16 cellular contexts compared by ENCODE assay signal in the genomic region with DNA sequence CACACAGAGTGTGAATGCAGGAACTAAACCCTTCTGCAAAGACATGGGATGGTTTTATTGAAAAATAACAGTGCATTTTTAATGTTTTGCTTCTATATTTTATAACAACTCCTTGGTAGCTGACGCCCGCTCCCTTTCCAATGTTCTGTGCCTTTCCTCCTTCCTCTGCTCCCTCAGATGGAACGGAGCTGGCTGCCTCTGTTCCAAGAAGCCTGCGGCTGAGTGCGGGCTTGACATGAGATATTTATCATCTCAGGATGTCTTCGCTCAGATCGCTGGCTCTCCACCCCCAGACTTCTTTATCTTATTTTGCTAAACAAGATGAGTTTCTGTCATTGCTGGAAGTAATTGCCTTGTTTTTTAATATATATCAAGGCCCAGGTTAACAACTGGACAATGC.
"Had no signal": no experiment of that assay in that cellular context is flagged by ENCODE, and none has a peak within 500 bp of the region (broad histone marks: within the 10 kb centered on the region; RNA-seq: fewer than 3 reads in every experiment).

No MANE protein-coding gene starts in this region.

- H3K27ac Mint-ChIP-seq: activated naive CD8-positive, alpha-beta T cell treated with anti-CD3 and anti-CD28 coated beads, Interleukin-2, amount 10 ng/mL, durations not matched to agents 7 days and 5 days; naive B cell; stimulated activated naive B cell treated with anti-CD40 and anti-IgM and Interleukin-4, amounts not matched to agents 10 μg/mL and 1 μg/mL and 100 μg/mL, for 72 hours; T-helper 17 cell; type B pancreatic cell had no signal

- DNase-seq: activated CD4-positive, alpha-beta T cell treated with anti-CD3 and anti-CD28 coated beads, Interleukin-2, amount 50 U/mL, for 1 hour; activated CD4-positive, CD25-positive, alpha-beta regulatory T cell; activated naive CD8-positive, alpha-beta T cell treated with anti-CD3 and anti-CD28 coated beads, Interleukin-2, amount 10 ng/mL, durations not matched to agents 7 days and 5 days; activated T-cell treated with anti-CD3 and anti-CD28 coated beads, Interleukin-2, amount 50 U/mL, for 1 hour; aorta; lower lobe of right lung; naive B cell; nucleus accumbens; psoas muscle; right lobe of liver; stimulated activated CD4-positive, alpha-beta T cell treated with anti-CD3 and anti-CD28 coated beads, Interleukin-1b, Interleukin-23, amount 100 ng/mL, for 48 hours; stimulated activated naive B cell treated with anti-CD40 and anti-IgM and Interleukin-4, amounts not matched to agents 10 μg/mL and 1 μg/mL and 100 μg/mL, for 72 hours; substantia nigra; T-helper 17 cell had no signal

- H3K9me3 Mint-ChIP-seq: activated naive CD8-positive, alpha-beta T cell treated with anti-CD3 and anti-CD28 coated beads, Interleukin-2, amount 10 ng/mL, durations not matched to agents 7 days and 5 days; stimulated activated naive B cell treated with anti-CD40 and anti-IgM and Interleukin-4, amounts not matched to agents 10 μg/mL and 1 μg/mL and 100 μg/mL, for 72 hours; type B pancreatic cell had no signal

- H3K36me3 ChIP-seq: lower lobe of right lung, right lobe of liver had no signal

- H3K4me1 Mint-ChIP-seq: naive B cell; stimulated activated naive B cell treated with anti-CD40 and anti-IgM and Interleukin-4, amounts not matched to agents 10 μg/mL and 1 μg/mL and 100 μg/mL, for 72 hours had no signal

- H3K9me3 ChIP-seq: lower lobe of right lung, psoas muscle, right lobe of liver had no signal

- H3K27me3 ChIP-seq: hepatocyte, right lobe of liver had no signal

- H3K4me3 ChIP-seq: hepatocyte, lower lobe of right lung, psoas muscle, right lobe of liver had no signal

- H3K27ac ChIP-seq: hepatocyte, lower lobe of right lung, psoas muscle, right lobe of liver had no signal

- H3K36me3 Mint-ChIP-seq: activated naive CD8-positive, alpha-beta T cell treated with anti-CD3 and anti-CD28 coated beads, Interleukin-2, amount 10 ng/mL, durations not matched to agents 7 days and 5 days; naive B cell; stimulated activated naive B cell treated with anti-CD40 and anti-IgM and Interleukin-4, amounts not matched to agents 10 μg/mL and 1 μg/mL and 100 μg/mL, for 72 hours; type B pancreatic cell had no signal

- H3K4me3 Mint-ChIP-seq: naive B cell; stimulated activated naive B cell treated with anti-CD40 and anti-IgM and Interleukin-4, amounts not matched to agents 10 μg/mL and 1 μg/mL and 100 μg/mL, for 72 hours; type B pancreatic cell had no signal

- H3K4me1 ChIP-seq: lower lobe of right lung, psoas muscle, right lobe of liver had no signal
